Comparison of ENCODE assay signal across 18 cellular contexts in genomic region chr10:49254556-49255318, GRCh38. TPM values are rescaled to one million over a fixed set of nuclear protein-coding genes. Genes with fewer than 3 reads are reported as not detected.
A peak's percentile ranks its signal among the peaks of the same experiment; 100 is the strongest.
DNase-seq lines count a peak whose midpoint lies in the region; ATAC-seq and TF ChIP-seq lines count a peak whose summit lies in the region.
"Had no signal": no experiment of that assay in that cellular context is flagged by ENCODE, and none has a peak within 500 bp of the region (broad histone marks: within the 10 kb centered on the region; RNA-seq: fewer than 3 reads in every experiment).

No MANE protein-coding gene starts in this region.

- intact Hi-C loops in natural killer cell (cut with micrococcal nuclease) (loop anchor here (5.0 kb wide), 1 partner anchor 72 kb away; no protein-coding TSS in a partner anchor), adrenal gland (cut with DNase I) (no loop called here)

- CTCF ChIA-PET in CD8-positive, alpha-beta memory T cell (lab: Charles Lee), result no interaction called here

- no peaks in the 10 kb centered on the region for H3K9me3 Mint-ChIP-seq in CD8-positive, alpha-beta memory T cell
- H3K9me3 Mint-ChIP-seq in natural killer cell, result no peaks in the 10 kb centered on the region

- no peak overlapping the region for H3K4me3 Mint-ChIP-seq in CD8-positive, alpha-beta memory T cell
- no peak overlapping the region for H3K4me3 Mint-ChIP-seq in natural killer cell
- H3K4me3 Mint-ChIP-seq: nephron progenitor cell had no signal

- no peaks in the 10 kb centered on the region for H3K9me3 ChIP-seq in CD8-positive, alpha-beta memory T cell (ENCODE audit: low read length)
- no peaks in the 10 kb centered on the region for H3K9me3 ChIP-seq in adrenal gland (replicated peaks in 1 of 3)
- H3K9me3 ChIP-seq: transverse colon had no signal

- H3K27me3 ChIP-seq in CD8-positive, alpha-beta memory T cell (ENCODE audit: insufficient read depth, low read length, poor library complexity, severe bottlenecking), result no peaks in the 10 kb centered on the region
- H3K27me3 ChIP-seq in adrenal gland, result no peaks in the 10 kb centered on the region
- H3K27me3 ChIP-seq: transverse colon had no signal

- H3K27ac ChIP-seq in CD8-positive, alpha-beta memory T cell (ENCODE audit: low read depth, low read length), result no peak overlapping the region
- H3K27ac ChIP-seq in adrenal gland, result no peak overlapping the region
- H3K27ac ChIP-seq: SK-N-MC, transverse colon had no signal

- ATAC-seq in natural killer cell (peak; percentile 87 to 95 (median 94)), GM19397 (IDR thresholded peaks at IDR 0.05; ENCODE audit: unreplicated experiment) (no peak)

- H3K36me3 ChIP-seq in CD8-positive, alpha-beta memory T cell (ENCODE audit: insufficient read depth, low read length), result no peaks in the 10 kb centered on the region
- H3K36me3 ChIP-seq in adrenal gland (replicated peaks in 1 of 2), result no peaks in the 10 kb centered on the region
- H3K36me3 ChIP-seq: transverse colon had no signal

- no peak overlapping the region for H3K4me3 ChIP-seq in CD8-positive, alpha-beta memory T cell (ENCODE audit: low read length)
- H3K4me3 ChIP-seq in adrenal gland, result no peak overlapping the region
- H3K4me3 ChIP-seq: SK-N-MC, transverse colon had no signal

- peak in 4 of 5 donors; percentile 25 to 64 (median 47) for DNase-seq in CD8-positive, alpha-beta memory T cell
- DNase-seq in Kasumi-1 (lab: John Stamatoyannopoulos, UW) (peak; percentile 96), natural killer cell (peak; percentile 52), adrenal gland (no peak), HT-29 (ENCODE audit: low spot score) (no peak), NCI-H2227 treated with DMSO at 0.1 percent for 48 hours (lab: John Stamatoyannopoulos, UW) (no peak)
- peak; percentile 37 for DNase-seq in activated gamma-delta T cell treated with anti-CD3 and anti-CD28 coated beads, Interleukin-2, amount 50 U/mL, for 16 hours (ENCODE audit: low read depth)
- DNase-seq: activated CD4-positive, CD25-positive, alpha-beta regulatory T cell treated with anti-CD3 and anti-CD28 coated beads, Interleukin-2, amount 50 U/mL, for 72 hours; amniotic stem cell; foreskin melanocyte; Karpas-422; kidney; NCI-H2029 treated with DMSO at 0.1 percent for 48 hours; nephron progenitor cell; right cardiac atrium; transverse colon had no signal

- no peak overlapping the region for H3K27ac Mint-ChIP-seq in CD8-positive, alpha-beta memory T cell
- no peak overlapping the region for H3K27ac Mint-ChIP-seq in natural killer cell
- H3K27ac Mint-ChIP-seq: nephron progenitor cell had no signal

- H3K4me1 ChIP-seq in CD8-positive, alpha-beta memory T cell (ENCODE audit: insufficient read depth, low read length), result peaks cover 16% of the 10 kb centered on the region
- no peaks in the 10 kb centered on the region for H3K4me1 ChIP-seq in adrenal gland (replicated peaks in 1 of 2)
- H3K4me1 ChIP-seq: transverse colon had no signal

- POLR2A ChIA-PET in CD8-positive, alpha-beta memory T cell (lab: Charles Lee), result no interaction called here

- TF ChIP-seq POLR2A in adrenal gland (IDR thresholded peaks at IDR 0.05), result no peak

- no peaks in the 10 kb centered on the region for H3K36me3 Mint-ChIP-seq in CD8-positive, alpha-beta memory T cell
- no peaks in the 10 kb centered on the region for H3K36me3 Mint-ChIP-seq in natural killer cell

- H3K4me1 Mint-ChIP-seq in CD8-positive, alpha-beta memory T cell, result no peaks in the 10 kb centered on the region
- H3K4me1 Mint-ChIP-seq in natural killer cell, result peaks cover 5 to 14% of the 10 kb centered on the region in 2 donors
- H3K4me1 Mint-ChIP-seq: nephron progenitor cell had no signal

- H3K27me3 Mint-ChIP-seq in CD8-positive, alpha-beta memory T cell, result peaks cover 0 to 2% of the 10 kb centered on the region in 2 donors
- no peaks in the 10 kb centered on the region for H3K27me3 Mint-ChIP-seq in natural killer cell (ENCODE audit: low read depth in 2 of 2)

- TF ChIP-seq CTCF in natural killer cell (IDR thresholded peaks at IDR 0.05), result no peak
- no peak for TF ChIP-seq CTCF in adrenal gland (IDR thresholded peaks at IDR 0.05)

- 48 to 60% (median 52%) methylated on average over 13 to 14 of the region's 14 CpGs for WGBS in adrenal gland, 4 donors

RNA-seq across cellular contexts. Expression of gene C10orf71, which starts 44.2 kb away (rescaled TPM):
- total RNA-seq in CD8-positive, alpha-beta memory T cell, result not detected
- polyA plus RNA-seq in CD8-positive, alpha-beta memory T cell, result not detected
- total RNA-seq in natural killer cell (not detected), adrenal gland (under 1 TPM in 1 of 8 donors, not detected in 7; 0.10 TPM)
- under 1 TPM in 1 of 3 donors, not detected in 2; 0.08 TPM for polyA plus RNA-seq in adrenal gland
- not detected in 2 replicates for total RNA-seq in HT-29 (2014; rRNA removed; shearing (Covaris generic))
- total RNA-seq: kidney had no signal

Comparison
In these comparisons a context has a peak if more than half of its experiments do, and no peak if none do; other contexts are left out.
1. DNase-seq: peak in CD8-positive, alpha-beta memory T cell (4 of 5), Kasumi-1 (2 of 2), activated gamma-delta T cell treated with anti-CD3 and anti-CD28 coated beads, Interleukin-2, amount 50 U/mL, for 16 hours (single experiment) and natural killer cell (single experiment); none in adrenal gland (0 of 7), HT-29 (single experiment) and NCI-H2227 treated with DMSO at 0.1 percent for 48 hours (single experiment).